ENCODE assay signal across 10 cellular contexts in genomic region chr2:75605770-75606535, GRCh38. TPM values are rescaled to one million over a fixed set of nuclear protein-coding genes. Genes with fewer than 3 reads are reported as not detected.
DNase-seq lines count a peak whose midpoint lies in the region; ATAC-seq and TF ChIP-seq lines count a peak whose summit lies in the region.
"Had no signal": no experiment of that assay in that cellular context is flagged by ENCODE, and none has a peak within 500 bp of the region (broad histone marks: within the 10 kb centered on the region; RNA-seq: fewer than 3 reads in every experiment).

No MANE protein-coding gene starts in this region.

- no peak overlapping the region for H3K4me3 ChIP-seq in skeletal muscle cell (ENCODE audit: low read depth, low read length)

- CTCF ChIA-PET in RWPE1 (lab: Yijun Ruan, JAX) = interaction anchor here (0.6 to 1.3 kb wide), 5 partner anchors 42 to 183 kb away, joined by 3 to 6 read pairs (median 4); partner anchors contain the start of gene EVA1A

- no peak overlapping the region for H3K27ac Mint-ChIP-seq in T-helper 17 cell

- peaks cover 88% of the 10 kb centered on the region for H3K27me3 Mint-ChIP-seq in T-helper 17 cell

- H3K27ac ChIP-seq in RWPE1 = no peak overlapping the region

- H3K4me1 Mint-ChIP-seq in T-helper 17 cell = no peaks in the 10 kb centered on the region

- DNase-seq in DMS53 (lab: John Stamatoyannopoulos, UW) = peak; percentile 59
- DNase-seq in DMS53 treated with DMSO at 0.1 percent for 48 hours (lab: John Stamatoyannopoulos, UW; ENCODE audit: unreplicated experiment) = no peak
- DNase-seq in RWPE1 (ENCODE audit: low spot score) = peak; percentile 58
- DNase-seq in fibroblast of the conjunctiva (ENCODE audit: low read depth) = peak; percentile 94
- peak; percentile 90 for DNase-seq in skeletal muscle cell (ENCODE audit: low read depth)
- DNase-seq in GM10266 (ENCODE audit: extremely low spot score) = no peak
- no peak for DNase-seq in T-helper 17 cell
- no peak for DNase-seq in NK-92 (lab: John Stamatoyannopoulos, UW; ENCODE audit: unreplicated experiment)
- DNase-seq: KBM-7, T-helper 9 cell had no signal

- TF ChIP-seq CTCF in RWPE1 (conservative IDR thresholded peaks at IDR 0.05; ENCODE audit: low read depth) (no peak), GM10266 (IDR thresholded peaks at IDR 0.05; ENCODE audit: control insufficient read depth, insufficient read depth, low read depth, missing control alignments) (no peak)

- H3K9me3 ChIP-seq in T-helper 17 cell (ENCODE audit: control insufficient read depth, low read length, poor library complexity, severe bottlenecking) = no peaks in the 10 kb centered on the region

- POLR2A ChIA-PET in RWPE1 (lab: Yijun Ruan, JAX; ENCODE audit: low non-redundant PET) = no interaction called here

- peaks cover 4% of the 10 kb centered on the region for H3K36me3 Mint-ChIP-seq in T-helper 17 cell (ENCODE audit: low read depth)

- H3K4me3 Mint-ChIP-seq in T-helper 17 cell = no peak overlapping the region

- ATAC-seq in T-helper 17 cell = no peak

RNA-seq across cellular contexts. Expression of gene MRPL19, which starts 40.6 kb away (rescaled TPM):
- total RNA-seq in T-helper 17 cell = 10 to 100 TPM; 16.7 to 20.9 TPM

RNA-seq across cellular contexts. Expression of gene EVA1A, which starts 45.2 kb away (rescaled TPM):
- total RNA-seq in T-helper 17 cell = not detected

Comparison
In these comparisons a context has a peak if more than half of its experiments do, and no peak if none do; other contexts are left out.
1. DNase-seq: peak in DMS53 (single experiment), RWPE1 (single experiment), fibroblast of the conjunctiva (single experiment) and skeletal muscle cell (single experiment); none in DMS53 treated with DMSO at 0.1 percent for 48 hours (single experiment), GM10266 (single experiment), T-helper 17 cell (0 of 3) and NK-92 (single experiment).